11 cellular contexts compared by ENCODE assay signal in genomic region chr5:61467766-61468482, GRCh38.
DNase-seq lines count a peak whose midpoint lies in the region; ATAC-seq and TF ChIP-seq lines count a peak whose summit lies in the region.
"Had no signal": no experiment of that assay in that cellular context is flagged by ENCODE, and none has a peak within 500 bp of the region (broad histone marks: within the 10 kb centered on the region; RNA-seq: fewer than 3 reads in every experiment).

No MANE protein-coding gene starts in this region.

- no peak for ATAC-seq in activated T-cell treated with anti-CD3 and anti-CD28 coated beads, Interleukin-2, amount 50 U/mL, for 4 hours
- ATAC-seq in HG02588 (IDR thresholded peaks at IDR 0.05; ENCODE audit: unreplicated experiment), result no peak

- DNase-seq in HK-2 (ENCODE audit: unreplicated experiment), result peak; percentile 5
- peak; percentile 59 for DNase-seq in astrocyte of the cerebellum (ENCODE audit: low read depth)
- peak; percentile 83 for DNase-seq in kidney tubule cell (ENCODE audit: low spot score)
- no peak for DNase-seq in NCI-H774 (lab: John Stamatoyannopoulos, UW)
- no peak for DNase-seq in activated T-cell treated with anti-CD3 and anti-CD28 coated beads, Interleukin-2, amount 50 U/mL, for 4 hours
- DNase-seq in GM10266 (ENCODE audit: extremely low spot score), result no peak
- DNase-seq: naive B cell; stimulated activated CD4-positive, alpha-beta T cell treated with anti-CD3 and anti-CD28 coated beads, Interleukin-12 subunit alpha, Interleukin-12 subunit beta, amount 100 ng/mL, for 4 hours; uterus had no signal

- H3K27me3 ChIP-seq in ACC112 (ENCODE audit: insufficient read depth, low read length), result no peaks in the 10 kb centered on the region
- H3K27me3 ChIP-seq: uterus had no signal

- peaks cover 30% of the 10 kb centered on the region for H3K4me1 Mint-ChIP-seq in activated T-cell treated with anti-CD3 and anti-CD28 coated beads, Interleukin-2, amount 50 U/mL, for 4 hours (ENCODE audit: low read depth)

- H3K36me3 Mint-ChIP-seq in activated T-cell treated with anti-CD3 and anti-CD28 coated beads, Interleukin-2, amount 50 U/mL, for 4 hours (ENCODE audit: insufficient read depth), result peaks cover 4% of the 10 kb centered on the region

- H3K4me3 ChIP-seq in ACC112 (ENCODE audit: low read depth, low read length) (peak overlapping the region; percentile 44), astrocyte of the cerebellum (ENCODE audit: low read depth, low read length) (no peak overlapping the region)
- H3K4me3 ChIP-seq: uterus had no signal

- H3K36me3 ChIP-seq in ACC112 (ENCODE audit: insufficient read depth, low read length), result peaks cover 3% of the 10 kb centered on the region; the same call in 1 of the 2 replicates
- H3K36me3 ChIP-seq: uterus had no signal

- no peaks in the 10 kb centered on the region for H3K27me3 Mint-ChIP-seq in activated T-cell treated with anti-CD3 and anti-CD28 coated beads, Interleukin-2, amount 50 U/mL, for 4 hours (ENCODE audit: low read depth)
- H3K27me3 Mint-ChIP-seq: naive B cell had no signal

- no peak for TF ChIP-seq CTCF in astrocyte of the cerebellum (IDR thresholded peaks at IDR 0.05; ENCODE audit: low read depth, low read length, missing control alignments)
- no peak for TF ChIP-seq CTCF in GM10266 (IDR thresholded peaks at IDR 0.05; ENCODE audit: control insufficient read depth, insufficient read depth, low read depth, missing control alignments)

- H3K79me2 ChIP-seq in ACC112 (ENCODE audit: control insufficient read depth, insufficient read depth, low read length, unreplicated experiment), result peaks cover 75% of the 10 kb centered on the region

- no peak overlapping the region for H2AFZ ChIP-seq in ACC112 (ENCODE audit: low read length, unreplicated experiment)

- no peaks in the 10 kb centered on the region for H3K9me3 Mint-ChIP-seq in activated T-cell treated with anti-CD3 and anti-CD28 coated beads, Interleukin-2, amount 50 U/mL, for 4 hours

- H3K4me3 Mint-ChIP-seq in activated T-cell treated with anti-CD3 and anti-CD28 coated beads, Interleukin-2, amount 50 U/mL, for 4 hours, result no peak overlapping the region
- H3K4me3 Mint-ChIP-seq: naive B cell had no signal

- peak overlapping the region; percentile 35 for H3K27ac ChIP-seq in ACC112 (ENCODE audit: low read depth, low read length)

- in situ Hi-C loops in astrocyte of the cerebellum (cut with HindIII; ENCODE audit: low sequenced_read_pairs), result no loop called here

- peaks cover 26% of the 10 kb centered on the region for H3K4me1 ChIP-seq in ACC112 (ENCODE audit: control insufficient read depth, insufficient read depth, low read length, unreplicated experiment)

Comparison
In these comparisons a context has a peak if more than half of its experiments do, and no peak if none do; other contexts are left out.
1. DNase-seq: peak in HK-2 (single experiment), astrocyte of the cerebellum (single experiment) and kidney tubule cell (single experiment); none in NCI-H774 (single experiment), activated T-cell treated with anti-CD3 and anti-CD28 coated beads, Interleukin-2, amount 50 U/mL, for 4 hours (single experiment) and GM10266 (single experiment).